Comparison of ENCODE assay signal across 8 cellular contexts in the genomic region with DNA sequence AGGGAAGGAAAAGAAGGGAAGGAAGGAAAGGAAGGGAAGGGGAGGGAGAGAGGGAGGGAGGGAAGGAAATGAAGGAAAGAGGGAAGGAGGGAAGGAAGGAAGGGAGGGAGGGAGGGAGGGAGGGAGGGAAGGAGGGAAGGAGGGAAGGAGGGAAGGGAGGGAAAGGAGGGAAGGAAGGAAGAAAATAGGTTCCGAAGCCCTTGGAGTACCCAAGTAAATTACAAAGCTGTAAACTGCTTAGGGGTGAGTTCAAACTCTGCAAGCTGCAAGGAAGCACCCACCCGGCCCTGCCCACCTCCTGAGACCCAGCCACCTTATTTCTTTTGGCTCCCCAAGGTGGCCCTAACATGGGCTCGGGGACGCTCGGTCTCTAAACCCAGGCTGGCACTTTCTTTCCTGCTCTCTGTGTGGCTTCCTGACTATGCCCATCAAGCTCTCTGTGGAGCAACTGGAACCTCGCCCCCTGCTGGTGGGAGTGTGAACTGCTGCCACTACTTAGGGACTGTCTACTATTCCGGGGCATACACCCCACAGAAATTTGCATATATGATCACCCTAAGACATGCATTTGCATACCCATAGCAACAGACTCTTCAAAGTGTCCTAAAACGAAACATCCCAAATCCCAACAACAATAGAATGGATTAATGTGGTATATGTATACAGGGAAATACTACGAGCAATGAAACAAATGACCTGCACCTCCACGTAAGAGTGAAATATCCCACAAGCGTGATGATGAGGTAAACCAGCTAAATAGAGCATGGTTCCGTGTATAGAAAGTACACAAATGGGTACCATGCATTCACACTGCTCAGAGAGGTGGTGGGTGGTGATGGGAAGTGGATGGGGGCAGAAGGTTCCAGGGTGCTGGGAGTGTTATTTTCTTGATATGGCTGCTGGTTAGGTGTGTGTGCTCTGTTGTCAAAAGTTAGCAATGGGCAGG.
DNase-seq lines count a peak whose midpoint lies in the region; ATAC-seq, FAIRE-seq and TF ChIP-seq lines count a peak whose summit lies in the region.

No MANE protein-coding gene starts in this region.

- POLR2A ChIA-PET in H1 (lab: Charles Lee; ENCODE audit: partially characterized antibody) = no interaction called here

- no peaks in the 10 kb centered on the region for H3K79me1 ChIP-seq in H1 (ENCODE audit: low read depth, low read length)

- H3K9me3 ChIP-seq in Karpas-422 (ENCODE audit: low read length) (no peaks in the 10 kb centered on the region), H1 (ENCODE audit: insufficient read depth in 2 of 2, low read depth in 1 of 2, low read length in 1 of 2) (no peaks in the 10 kb centered on the region), parathyroid adenoma (ENCODE audit: control insufficient read depth, low read length) (no peaks in the 10 kb centered on the region)

- no peak overlapping the region for H3K4me3 ChIP-seq in Karpas-422 (ENCODE audit: low read length)
- H3K4me3 ChIP-seq in H1 (ENCODE audit: extremely low read depth in 1 of 4, insufficient read depth in 2 of 4, low read depth in 3 of 4, low read length in 4 of 4) = no peak overlapping the region
- no peak overlapping the region for H3K4me3 ChIP-seq in parathyroid adenoma (ENCODE audit: low read depth, low read length)

- H2BK120ac ChIP-seq in H1 (replicated peaks; ENCODE audit: low read depth, low read length) = no peak overlapping the region

- no peak overlapping the region for H2AFZ ChIP-seq in Karpas-422 (ENCODE audit: low read length)
- no peak overlapping the region for H2AFZ ChIP-seq in H1 (ENCODE audit: low read length)
- H2AFZ ChIP-seq in parathyroid adenoma = no peak overlapping the region

- H4K20me1 ChIP-seq in Karpas-422 (ENCODE audit: insufficient read depth, low read depth, low read length) (no peaks in the 10 kb centered on the region), H1 (replicated peaks in 1 of 2; ENCODE audit: control insufficient read depth in 1 of 2, insufficient read depth in 2 of 2, low read length in 2 of 2) (no peaks in the 10 kb centered on the region)

- H3K23me2 ChIP-seq in H1 (ENCODE audit: low read depth, low read length) = no peaks in the 10 kb centered on the region

- CTCF ChIA-PET in H1 (lab: Charles Lee; ENCODE audit: partially characterized antibody) = interaction anchor here (0.6 to 3.6 kb wide), 19 partner anchors 10 to 357 kb away, joined by 3 to 24 read pairs (median 4); no protein-coding TSS in a partner anchor

- WGBS in H1 (ENCODE audit: extremely low coverage in 1 of 2, insufficient coverage in 1 of 2, insufficient read length in 1 of 2, insufficient replicate concordance in 2 of 2, low coverage in 1 of 2, low lambda C conversion rate in 2 of 2, missing lambda C conversion rate in 1 of 2), 2 experiments = 77% methylated on average over 9 of the region's 12 CpGs; no CpG with 5 or more reads in 1 of the 2 experiments

- H3K18ac ChIP-seq in H1 (ENCODE audit: extremely low read depth, low read length) = no peak overlapping the region

- TF ChIP-seq EP300 in H1 (IDR thresholded peaks at IDR 0.05; ENCODE audit: borderline replicate concordance in 1 of 2, low read depth in 2 of 2, low read length in 2 of 2) = no peak

- H2AK5ac ChIP-seq in H1 (ENCODE audit: low read depth, low read length) = no peak overlapping the region

- H3K27ac ChIP-seq in Karpas-422 (ENCODE audit: low read length) (no peak overlapping the region), H1 (ENCODE audit: low read depth, low read length) (no peak overlapping the region), parathyroid adenoma (no peak overlapping the region)

- H4K5ac ChIP-seq in H1 (ENCODE audit: insufficient read length, low read depth, low read length) = no peak overlapping the region

- peak overlapping the region; percentile 65; the same call in 1 of the 2 replicates for H4K8ac ChIP-seq in H1 (ENCODE audit: extremely low read depth, insufficient read depth, low read length)

- H3K9ac ChIP-seq in Karpas-422 (ENCODE audit: low read length) (no peak overlapping the region), H1 (replicated peaks in 1 of 4; ENCODE audit: extremely low read depth in 1 of 4, low read depth in 3 of 4, low read length in 3 of 4) (no peak overlapping the region), parathyroid adenoma (no peak overlapping the region)

- no peaks in the 10 kb centered on the region for H3K9me2 ChIP-seq in Karpas-422 (replicated peaks; ENCODE audit: insufficient read depth, low read length)

- H3K79me2 ChIP-seq in Karpas-422 (ENCODE audit: low read length) (no peaks in the 10 kb centered on the region), H1 (ENCODE audit: control insufficient read depth in 1 of 2, insufficient read depth in 2 of 2, low read length in 2 of 2) (no peaks in the 10 kb centered on the region), parathyroid adenoma (no peaks in the 10 kb centered on the region)

- H3K36me3 ChIP-seq in Karpas-422 (ENCODE audit: insufficient read depth, low read length) (no peaks in the 10 kb centered on the region; the same call in 1 of the 2 replicates), H1 (ENCODE audit: control insufficient read depth in 2 of 4, insufficient read depth in 4 of 4, low read length in 3 of 4) (no peaks in the 10 kb centered on the region), parathyroid adenoma (ENCODE audit: control insufficient read depth, insufficient read depth, low read length) (no peaks in the 10 kb centered on the region)

- peak; percentile 28 for FAIRE-seq in H1 (lab: Jason Lieb, UNC)

- DNase-seq in COLO668 (lab: John Stamatoyannopoulos, UW; ENCODE audit: unreplicated experiment) (peak; percentile 51), Karpas-422 (peak; percentile 89), H1 (ENCODE audit: low read depth in 1 of 2, low spot score in 2 of 2) (peak in 1 of 2 experiments; percentile 79), occipital lobe (lab: John Stamatoyannopoulos, UW) (no peak)
- peak; percentile 71 for DNase-seq in activated CD4-positive, alpha-beta T cell treated with anti-CD3 and anti-CD28 coated beads, Interleukin-2, amount 50 U/mL, for 1 hour

- H3K27me3 ChIP-seq in Karpas-422 (ENCODE audit: low read length) (no peaks in the 10 kb centered on the region), H1 (replicated peaks in 1 of 4; ENCODE audit: control insufficient read depth in 3 of 4, extremely low read depth in 1 of 4, insufficient read depth in 3 of 4, low read length in 3 of 4) (no peaks in the 10 kb centered on the region), parathyroid adenoma (ENCODE audit: control insufficient read depth, insufficient read depth, low read length) (no peaks in the 10 kb centered on the region)

- H3K4me1 ChIP-seq in Karpas-422 (ENCODE audit: low read length) (no peaks in the 10 kb centered on the region), H1 (replicated peaks in 1 of 4; ENCODE audit: control insufficient read depth in 3 of 4, insufficient read depth in 4 of 4, low read length in 3 of 4) (no peaks in the 10 kb centered on the region; a peak in 2 of 7 replicates), parathyroid adenoma (no peaks in the 10 kb centered on the region)

- H3K56ac ChIP-seq in H1 (replicated peaks; ENCODE audit: insufficient read length, low read depth, low read length) = no peak overlapping the region

- TF ChIP-seq CTCF in H1 (IDR thresholded peaks at IDR 0.05; ENCODE audit: control extremely low read depth in 1 of 3, insufficient read depth in 1 of 3, low read depth in 1 of 3, low read length in 3 of 3) (peak; percentile 43 to 73 (median 72)), parathyroid adenoma (IDR thresholded peaks at IDR 0.05) (peak; percentile 79)

- no peak overlapping the region for H3K14ac ChIP-seq in H1 (ENCODE audit: insufficient read length)

- H3K4me2 ChIP-seq in Karpas-422 (ENCODE audit: low read depth, low read length, poor library complexity, severe bottlenecking) (no peak overlapping the region), H1 (ENCODE audit: insufficient read depth in 1 of 2, low read depth in 2 of 2, low read length in 2 of 2) (no peak overlapping the region), parathyroid adenoma (ENCODE audit: low read length) (no peak overlapping the region)

- no peak overlapping the region for H2BK20ac ChIP-seq in H1 (ENCODE audit: low read length)

- TF ChIP-seq RAD21 in H1 (IDR thresholded peaks at IDR 0.05 in 1 of 2, conservative IDR thresholded peaks at IDR 0.05 in 1 of 2; ENCODE audit: low read depth in 2 of 2, low read length in 2 of 2) = peak; percentile 46 to 65; a peak in 3 of 4 replicates

- no peak overlapping the region for H2BK12ac ChIP-seq in H1 (ENCODE audit: low read depth, low read length)

- no peak overlapping the region for H2BK15ac ChIP-seq in H1 (ENCODE audit: low read length)

- no peak overlapping the region for H2BK5ac ChIP-seq in H1 (ENCODE audit: low read depth, low read length)

- no peak overlapping the region for H3K23ac ChIP-seq in H1 (ENCODE audit: insufficient read length)

- no peak for TF ChIP-seq POLR2A in H1 (IDR thresholded peaks at IDR 0.05; ENCODE audit: control extremely low read depth in 1 of 2, low read depth in 2 of 2, low read length in 2 of 2)

- H3K4ac ChIP-seq in H1 (replicated peaks; ENCODE audit: insufficient read length, low read depth, low read length) = no peak overlapping the region

- no peak overlapping the region for H4K91ac ChIP-seq in H1 (replicated peaks; ENCODE audit: insufficient read length, low read length)

- ATAC-seq in GM19463 (IDR thresholded peaks at IDR 0.05; ENCODE audit: unreplicated experiment) (peak; percentile 76), GM18909 (IDR thresholded peaks at IDR 0.05; ENCODE audit: poor library complexity, unreplicated experiment) (no peak)

TF ChIP-seq in H1, 55 proteins besides CTCF, POLR2A, EP300 and RAD21 (continues in another document):
- TF ChIP-seq CREB1 (IDR thresholded peaks at IDR 0.05) (no peak), NANOG (IDR thresholded peaks at IDR 0.05; ENCODE audit: insufficient read depth, low read depth, low read length, poor library complexity, severe bottlenecking) (no peak), SIN3A (conservative IDR thresholded peaks at IDR 0.05 in 1 of 2, IDR thresholded peaks at IDR 0.05 in 1 of 2; ENCODE audit: low read depth in 1 of 2, low read length in 2 of 2) (no peak), JUND (IDR thresholded peaks at IDR 0.05; ENCODE audit: low read length) (no peak), SIRT6 (IDR thresholded peaks at IDR 0.05; ENCODE audit: low read length) (no peak), HDAC2 (IDR thresholded peaks at IDR 0.05; ENCODE audit: borderline replicate concordance in 1 of 2, low read depth in 2 of 2, low read length in 2 of 2) (no peak), FOSL1 (IDR thresholded peaks at IDR 0.05; ENCODE audit: insufficient read depth, low read depth, low read length) (no peak), RXRA (IDR thresholded peaks at IDR 0.05; ENCODE audit: insufficient read depth, low read depth, low read length) (no peak)
- TF ChIP-seq, protein P1, sequence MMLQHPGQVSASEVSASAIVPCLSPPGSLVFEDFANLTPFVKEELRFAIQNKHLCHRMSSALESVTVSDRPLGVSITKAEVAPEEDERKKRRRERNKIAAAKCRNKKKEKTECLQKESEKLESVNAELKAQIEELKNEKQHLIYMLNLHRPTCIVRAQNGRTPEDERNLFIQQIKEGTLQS (IDR thresholded peaks at IDR 0.05; ENCODE audit: insufficient read depth, low read depth, low read length) = no peak
